ENCODE assay signal across 22 cellular contexts in the genomic region with DNA sequence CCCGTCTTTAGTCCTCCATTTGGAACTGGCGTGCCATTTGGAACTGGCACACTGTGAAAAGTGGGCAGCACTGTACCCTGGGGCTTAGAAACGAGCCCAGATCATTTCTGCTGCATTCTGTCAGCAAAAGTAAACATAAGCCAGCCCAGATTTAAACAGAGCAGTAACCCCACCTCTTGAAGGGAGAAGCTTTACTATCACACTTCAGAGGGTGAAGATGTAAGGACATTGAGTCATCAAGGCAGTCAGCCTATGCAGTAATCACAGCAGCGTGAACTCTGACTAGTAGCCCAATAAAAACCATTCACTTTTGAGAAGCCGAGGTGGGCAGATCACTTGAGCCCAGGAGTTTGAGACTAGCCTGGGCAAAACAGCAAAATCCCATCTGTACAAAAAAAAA.
DNase-seq lines count a peak whose midpoint lies in the region; ATAC-seq and FAIRE-seq lines count a peak whose summit lies in the region.
"Had no signal": no experiment of that assay in that cellular context is flagged by ENCODE, and none has a peak within 500 bp of the region (broad histone marks: within the 10 kb centered on the region; RNA-seq: fewer than 3 reads in every experiment).

No MANE protein-coding gene starts in this region.

- ATAC-seq in sciatic nerve (no peak), GM19455 (IDR thresholded peaks at IDR 0.05; ENCODE audit: unreplicated experiment) (no peak)
- ATAC-seq: CD8-positive, alpha-beta T cell; Panc1; T-cell had no signal

- DNase-seq in HTR-8/SVneo (ENCODE audit: insufficient read length, low spot score), result no peak
- peak; percentile 28 for DNase-seq in RPMI7951 (ENCODE audit: low read depth)
- DNase-seq in iris pigment epithelial cell (ENCODE audit: low read depth), result peak; percentile 52
- peak; percentile 0 for DNase-seq in sciatic nerve (ENCODE audit: low spot score)
- no peak for DNase-seq in SW 1271 (lab: John Stamatoyannopoulos, UW)
- DNase-seq in HPDE6-E6E7 (ENCODE audit: extremely low spot score), result no peak
- DNase-seq in foreskin melanocyte, result no peak
- DNase-seq: Caco-2; CD8-positive, alpha-beta T cell; DMS 273 treated with DMSO at 0.1 percent for 48 hours; DMS79 treated with DMSO at 0.1 percent for 48 hours; GOT3; KG1; MM.1S; NCI-H1694; NCI-H2081; NCI-H226; NCI-H510A; NCI-H69; T-cell had no signal

- intact Hi-C loops in sciatic nerve (cut with DNase I), result loop anchor here (5.0 kb wide), 1 partner anchor 1461 kb away; no protein-coding TSS in a partner anchor

- FAIRE-seq in HTR-8/SVneo (lab: Jason Lieb, UNC), result peak; percentile 57

Comparison
In these comparisons a context has a peak if more than half of its experiments do, and no peak if none do; other contexts are left out.
1. DNase-seq: peak in RPMI7951 (single experiment), iris pigment epithelial cell (single experiment) and sciatic nerve (single experiment); none in HTR-8/SVneo (single experiment), SW 1271 (0 of 2), HPDE6-E6E7 (single experiment) and foreskin melanocyte (single experiment).